In the genomic region with DNA sequence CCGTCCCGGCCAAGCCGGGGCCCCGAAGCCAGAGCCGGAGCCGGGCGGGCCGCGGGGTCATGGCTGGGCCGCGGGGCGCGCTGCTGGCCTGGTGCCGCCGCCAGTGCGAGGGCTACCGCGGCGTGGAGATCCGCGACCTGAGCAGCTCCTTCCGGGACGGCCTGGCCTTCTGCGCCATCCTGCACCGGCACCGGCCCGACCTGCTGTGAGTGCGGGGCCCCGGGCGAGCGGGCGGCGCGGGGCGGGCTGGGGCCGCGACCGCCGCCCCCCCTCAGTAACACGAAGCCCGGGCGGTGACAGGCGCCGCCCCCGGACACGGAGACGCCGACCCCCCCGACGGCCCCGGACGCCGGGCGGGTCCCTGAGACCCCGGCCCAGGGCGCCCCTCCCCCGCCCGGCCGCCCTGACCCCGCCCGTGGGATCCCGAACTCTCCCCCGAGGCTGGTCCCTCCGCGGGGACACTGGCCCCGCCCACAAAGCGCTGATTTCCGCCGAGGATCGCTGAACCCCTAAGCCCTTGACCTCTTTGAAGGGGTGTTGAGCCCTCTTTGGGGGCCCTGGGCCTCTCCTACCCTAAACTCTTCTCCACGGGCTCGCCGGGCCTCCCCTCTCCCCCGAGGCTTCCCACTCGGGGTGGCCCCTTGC, we compare ENCODE assay signal across 6 cellular contexts. TPM values are rescaled to one million over a fixed set of nuclear protein-coding genes. Genes with fewer than 3 reads are reported as not detected.
DNase-seq lines count a peak whose midpoint lies in the region; ATAC-seq and TF ChIP-seq lines count a peak whose summit lies in the region.

No MANE protein-coding gene starts in this region.

- intact Hi-C loops in breast epithelium (cut with DNase I; ENCODE audit: low total_unique reads), result no loop called here

- peak overlapping the region; percentile 58 for H3K4me3 ChIP-seq in LNCaP clone FGC (ENCODE audit: low read depth, low read length)
- peak overlapping the region; percentile 66 to 84 (median 69) for H3K4me3 ChIP-seq in breast epithelium
- peak overlapping the region; percentile 75 for H3K4me3 ChIP-seq in neuron (ENCODE audit: low read length)

- H3K4me1 ChIP-seq in breast epithelium (peaks cover 5 to 8% of the 10 kb centered on the region in 2 donors), neuron (ENCODE audit: insufficient read depth, low read length) (peaks cover 31% of the 10 kb centered on the region)

- H3K27ac ChIP-seq in breast epithelium, result peak overlapping the region; percentile 86 to 96

- H3K27me3 ChIP-seq in breast epithelium (no peaks in the 10 kb centered on the region), neuron (ENCODE audit: insufficient read depth, low read length) (no peaks in the 10 kb centered on the region)

- no peak for TF ChIP-seq POLR2A in breast epithelium (IDR thresholded peaks at IDR 0.05)

- TF ChIP-seq CTCF in LNCaP clone FGC (IDR thresholded peaks at IDR 0.05; ENCODE audit: control insufficient read depth, extremely low read depth, insufficient read depth) (no peak), breast epithelium (IDR thresholded peaks at IDR 0.05) (no peak)

- DNase-seq in LNCaP clone FGC (ENCODE audit: low read depth) (no peak), breast epithelium (ENCODE audit: low spot score in 2 of 2) (no peak), NK-92 (lab: John Stamatoyannopoulos, UW; ENCODE audit: unreplicated experiment) (no peak)
- no peak for DNase-seq in NK-92 treated with Interleukin-12 subunit alpha and Interleukin-12 subunit beta, amount 100 ng/mL, for 24 hours (lab: John Stamatoyannopoulos, UW)

- H2AFZ ChIP-seq in neuron (ENCODE audit: low read depth, low read length), result peak overlapping the region; percentile 31

- peak; percentile 38 for ATAC-seq in GM19035 (IDR thresholded peaks at IDR 0.05; ENCODE audit: unreplicated experiment)

- no peaks in the 10 kb centered on the region for H3K36me3 ChIP-seq in breast epithelium
- H3K36me3 ChIP-seq in neuron (ENCODE audit: insufficient read depth, low read length), result no peaks in the 10 kb centered on the region

- H3K9me3 ChIP-seq in breast epithelium, result no peaks in the 10 kb centered on the region
- no peaks in the 10 kb centered on the region for H3K9me3 ChIP-seq in neuron (ENCODE audit: low read length)

RNA-seq across cellular contexts. Expression of gene MICALL1, which starts 0.4 kb away (rescaled TPM):
- 10 to 100 TPM in 2 of 3 donors, 1 to 10 TPM in 1; 8.6 to 25.6 (median 22.0) TPM for total RNA-seq in breast epithelium

RNA-seq across cellular contexts. Expression of gene C22orf23, which starts 46.9 kb away (rescaled TPM):
- under 1 TPM in 1 of 3 donors, not detected in 2; 0.64 TPM for total RNA-seq in breast epithelium

RNA-seq across cellular contexts. Expression of gene POLR2F, which starts 47.0 kb away (rescaled TPM):
- 10 to 100 TPM; 66.7 to 93.7 (median 82.4) TPM for total RNA-seq in breast epithelium

RNA-seq across cellular contexts. Expression of gene EIF3L, which starts 57.3 kb away (rescaled TPM):
- 100 to 1,000 TPM; 471 to 569 (median 490) TPM for total RNA-seq in breast epithelium
